In genomic region chr10:11357361-11357760, GRCh38 we compare ENCODE assay signal across 20 cellular contexts.
"Had no signal": no experiment of that assay in that cellular context is flagged by ENCODE, and none has a peak within 500 bp of the region (broad histone marks: within the 10 kb centered on the region; RNA-seq: fewer than 3 reads in every experiment).

No MANE protein-coding gene starts in this region.

- ATAC-seq: mucosa of descending colon; naive thymus-derived CD4-positive, alpha-beta T cell; right lobe of liver; stimulated activated naive B cell treated with anti-CD40 and anti-IgM and Interleukin-4, amounts not matched to agents 10 μg/mL and 1 μg/mL and 100 μg/mL, for 72 hours had no signal

- H3K27me3 Mint-ChIP-seq: naive thymus-derived CD4-positive, alpha-beta T cell; stimulated activated naive B cell treated with anti-CD40 and anti-IgM and Interleukin-4, amounts not matched to agents 10 μg/mL and 1 μg/mL and 100 μg/mL, for 72 hours; stimulated activated naive CD8-positive, alpha-beta T cell treated with anti-CD3 and anti-CD28 coated beads, Interleukin-15, Interleukin-2, amounts not matched to agents 100 ng/mL and 50 ng/mL, for 24 hours had no signal

- H3K27ac Mint-ChIP-seq: immature natural killer cell; memory B cell; mesothelial cell of epicardium; stimulated activated naive B cell treated with anti-CD40 and anti-IgM and Interleukin-4, amounts not matched to agents 10 μg/mL and 1 μg/mL and 100 μg/mL, for 72 hours; stimulated activated naive CD8-positive, alpha-beta T cell treated with anti-CD3 and anti-CD28 coated beads, Interleukin-15, Interleukin-2, amounts not matched to agents 100 ng/mL and 50 ng/mL, for 24 hours had no signal

- H3K36me3 ChIP-seq: ovary, right lobe of liver, thoracic aorta, tibial nerve, upper lobe of left lung had no signal

- H3K4me3 Mint-ChIP-seq: immature natural killer cell; memory B cell; mesothelial cell of epicardium; naive thymus-derived CD4-positive, alpha-beta T cell; nephron; stimulated activated naive B cell treated with anti-CD40 and anti-IgM and Interleukin-4, amounts not matched to agents 10 μg/mL and 1 μg/mL and 100 μg/mL, for 72 hours; stimulated activated naive CD8-positive, alpha-beta T cell treated with anti-CD3 and anti-CD28 coated beads, Interleukin-15, Interleukin-2, amounts not matched to agents 100 ng/mL and 50 ng/mL, for 24 hours had no signal

- H3K4me1 Mint-ChIP-seq: immature natural killer cell; memory B cell; mesothelial cell of epicardium; stimulated activated naive B cell treated with anti-CD40 and anti-IgM and Interleukin-4, amounts not matched to agents 10 μg/mL and 1 μg/mL and 100 μg/mL, for 72 hours had no signal

- H3K4me1 ChIP-seq: right lobe of liver, upper lobe of left lung had no signal

- DNase-seq: cortex of kidney; hypothalamus; immature natural killer cell; mucosa of descending colon; naive thymus-derived CD4-positive, alpha-beta T cell; occipital lobe; ovary; right lobe of liver; small intestine; stimulated activated CD4-positive, alpha-beta T cell treated with anti-CD3 and anti-CD28 coated beads, Interleukin-15, amount 100 ng/mL, for 24 hours; stimulated activated CD4-positive, alpha-beta T cell treated with anti-CD3 and anti-CD28 coated beads, Interleukin-2, amount 100 ng/mL, for 48 hours; stimulated activated naive B cell treated with anti-CD40 and anti-IgM and Interleukin-4, amounts not matched to agents 10 μg/mL and 1 μg/mL and 100 μg/mL, for 72 hours; upper lobe of left lung had no signal

- H3K36me3 Mint-ChIP-seq: immature natural killer cell, mesothelial cell of epicardium had no signal

- H3K27ac ChIP-seq: ovary, right lobe of liver, thoracic aorta, tibial nerve, upper lobe of left lung had no signal

- H3K27me3 ChIP-seq: ovary, right lobe of liver, tibial nerve, upper lobe of left lung had no signal

- H3K9me3 ChIP-seq: mucosa of descending colon, ovary, right lobe of liver, thoracic aorta had no signal

- H3K4me3 ChIP-seq: lung, mucosa of descending colon, ovary, right lobe of liver, thoracic aorta, tibial nerve, upper lobe of left lung had no signal

- H3K9me3 Mint-ChIP-seq: immature natural killer cell; memory B cell; stimulated activated naive CD8-positive, alpha-beta T cell treated with anti-CD3 and anti-CD28 coated beads, Interleukin-15, Interleukin-2, amounts not matched to agents 100 ng/mL and 50 ng/mL, for 24 hours had no signal
